ENCODE assay signal across 30 cellular contexts in the genomic region with DNA sequence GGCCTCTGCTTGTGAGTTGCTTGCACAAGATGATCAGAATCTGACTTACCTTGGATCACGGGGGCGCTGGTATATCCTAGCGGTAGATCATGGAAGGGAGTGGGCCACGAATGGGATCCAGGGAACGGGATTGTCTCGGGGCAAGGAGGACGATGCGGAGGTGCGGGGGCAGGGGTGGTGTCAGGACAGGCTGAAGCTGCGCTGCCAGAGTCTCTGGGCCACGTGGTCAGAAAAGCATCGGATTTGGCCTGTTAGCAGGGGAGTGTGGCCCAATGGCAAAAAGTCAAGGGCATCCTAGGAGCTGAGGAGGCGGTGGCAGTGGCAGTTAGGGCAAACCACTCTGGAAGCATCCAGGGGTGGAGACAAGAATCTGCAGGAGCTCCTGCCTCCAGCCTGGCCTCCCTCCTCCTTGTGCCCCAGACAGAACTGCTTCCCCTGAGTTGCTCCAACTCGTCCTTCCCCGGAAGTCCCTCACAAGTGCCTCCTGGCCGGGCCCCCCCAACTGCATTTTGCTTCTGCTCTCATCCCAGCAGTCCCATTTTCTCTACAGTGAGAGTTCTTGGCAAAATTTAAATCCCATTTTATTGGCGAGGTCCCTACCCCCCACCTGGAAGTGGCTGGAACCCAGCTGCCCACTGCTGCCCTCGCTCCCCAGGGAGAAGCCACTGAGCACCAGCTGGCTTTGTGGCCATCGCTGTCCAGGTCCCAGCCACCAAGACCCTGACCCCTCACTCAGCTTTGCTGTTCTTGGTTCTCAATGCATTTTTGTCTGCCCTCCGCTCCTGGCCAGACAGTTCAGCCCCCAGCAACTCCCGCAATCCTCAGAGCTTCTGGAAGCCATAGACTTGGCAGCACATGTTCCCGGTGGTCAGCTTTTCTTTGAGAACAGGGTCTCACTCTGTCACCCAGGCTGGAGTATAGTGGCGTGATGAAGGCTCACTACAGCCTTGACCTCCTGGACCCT. TPM values are rescaled to one million over a fixed set of nuclear protein-coding genes. Genes with fewer than 3 reads are reported as not detected.
DNase-seq lines count a peak whose midpoint lies in the region; ATAC-seq, FAIRE-seq and TF ChIP-seq lines count a peak whose summit lies in the region.
"Had no signal": no experiment of that assay in that cellular context is flagged by ENCODE, and none has a peak within 500 bp of the region (broad histone marks: within the 10 kb centered on the region; RNA-seq: fewer than 3 reads in every experiment).

No MANE protein-coding gene starts in this region.

- H3K9ac ChIP-seq in HCT116 (ENCODE audit: low read length): no peak overlapping the region
- H3K9ac ChIP-seq in kidney (ENCODE audit: low read length in 2 of 2): no peak overlapping the region

- no peak for TF ChIP-seq CTCF in HCT116 (IDR thresholded peaks at IDR 0.05 in 2 of 3, conservative IDR thresholded peaks at IDR 0.05 in 1 of 3; ENCODE audit: borderline replicate concordance in 1 of 3, insufficient read depth in 1 of 3, low read depth in 2 of 3, low read length in 2 of 3)
- TF ChIP-seq CTCF in kidney (IDR thresholded peaks at IDR 0.05; ENCODE audit: borderline replicate concordance, extremely low read depth, insufficient read depth): no peak

- no peaks in the 10 kb centered on the region for H3K79me2 ChIP-seq in HCT116 (ENCODE audit: insufficient read depth, low read length)

- H3K36me3 ChIP-seq in HCT116 (ENCODE audit: control insufficient read depth in 1 of 2, insufficient read depth in 2 of 2, low read length in 2 of 2) (peaks cover 0 to 5% of the 10 kb centered on the region in 2 experiments; a peak in 1 of 4 replicates), kidney (ENCODE audit: control insufficient read depth in 1 of 2, insufficient read depth in 2 of 2, low read length in 2 of 2) (no peaks in the 10 kb centered on the region)

- H3K27me3 ChIP-seq in HCT116 (ENCODE audit: insufficient read depth, low read length): no peaks in the 10 kb centered on the region
- H3K27me3 ChIP-seq: tibial nerve had no signal

- no peak overlapping the region for H2AFZ ChIP-seq in HCT116 (ENCODE audit: low read depth, low read length, poor library complexity, severe bottlenecking)

- H3K9me3 Mint-ChIP-seq in activated naive CD4-positive, alpha-beta T cell treated with anti-CD3 and anti-CD28 coated beads, Interleukin-2, amount 10 ng/mL, durations not matched to agents 7 days and 5 days: no peaks in the 10 kb centered on the region
- H3K9me3 Mint-ChIP-seq: CD4-positive, alpha-beta T cell; dendritic cell treated with granulocyte-macrophage colony-stimulating factor and Interleukin-4, amounts not matched to agents 40 ng/mL and 50 ng/mL, for 4 days had no signal

- H3K4me3 ChIP-seq in HCT116 (replicated peaks in 1 of 2; ENCODE audit: low read depth in 1 of 2, low read length in 2 of 2) (no peak overlapping the region), kidney (ENCODE audit: low read length in 2 of 2) (no peak overlapping the region)
- H3K4me3 ChIP-seq: GM12878, skin epidermis, tibial nerve had no signal

- intact Hi-C loops in HCT116 (cut with micrococcal nuclease): no loop called here
- intact Hi-C loops in kidney (cut with DNase I): no loop called here

- peak; percentile 18; the same call in 1 of the 2 replicates for ATAC-seq in HCT116
- no peak for ATAC-seq in GM18868 (IDR thresholded peaks at IDR 0.05; ENCODE audit: unreplicated experiment)
- ATAC-seq: activated CD4-positive, CD25-positive, alpha-beta regulatory T cell treated with anti-CD3 and anti-CD28 coated beads, Interleukin-2, amount 50 U/mL, for 24 hours; GM12878; left ventricle myocardium superior had no signal

- peaks cover 10% of the 10 kb centered on the region for H3K36me3 Mint-ChIP-seq in activated naive CD4-positive, alpha-beta T cell treated with anti-CD3 and anti-CD28 coated beads, Interleukin-2, amount 10 ng/mL, durations not matched to agents 7 days and 5 days

- no peak for TF ChIP-seq RAD21 in HCT116 (IDR thresholded peaks at IDR 0.05; ENCODE audit: low read depth)

- no peak for FAIRE-seq in kidney (lab: Jason Lieb, UNC)
- FAIRE-seq: D721Med, GM12878 had no signal

- BruUV-seq in HCT116 (replicated peaks; lab: Mats Ljungman, UMichigan): no TSS peak

- POLR2A ChIA-PET in HCT116 (lab: Charles Lee): no interaction called here

- peaks cover 17% of the 10 kb centered on the region for H3K27me3 Mint-ChIP-seq in activated naive CD4-positive, alpha-beta T cell treated with anti-CD3 and anti-CD28 coated beads, Interleukin-2, amount 10 ng/mL, durations not matched to agents 7 days and 5 days

- CTCF ChIA-PET in activated naive CD4-positive, alpha-beta T cell treated with anti-CD3 and anti-CD28 coated beads, Interleukin-2, amount 10 ng/mL, durations not matched to agents 7 days and 5 days (lab: Charles Lee): no interaction called here
- CTCF ChIA-PET in HCT116 (lab: Charles Lee): no interaction called here

- RAD21 ChIA-PET in HCT116 (lab: Charles Lee; ENCODE audit: low non-redundant PET in 1 of 2, low total read pairs in 2 of 2, uncharacterized antibody in 2 of 2, unreplicated experiment in 2 of 2): no interaction called here

- H3K4me1 ChIP-seq in HCT116 (ENCODE audit: control insufficient read depth in 1 of 2, insufficient read depth in 2 of 2, low read length in 2 of 2) (peaks cover under 1 to 1% of the 10 kb centered on the region in 2 experiments; a peak in 1 of 4 replicates), kidney (ENCODE audit: control insufficient read depth in 1 of 2, insufficient read depth in 1 of 2, low read depth in 1 of 2, low read length in 2 of 2) (no peaks in the 10 kb centered on the region)
- H3K4me1 ChIP-seq: tibial nerve had no signal

- no peak overlapping the region for H3K27ac ChIP-seq in HCT116 (ENCODE audit: low read depth, low read length)
- no peak overlapping the region for H3K27ac ChIP-seq in kidney (ENCODE audit: low read depth in 2 of 2, low read length in 2 of 2)
- H3K27ac ChIP-seq: skin epidermis, tibial nerve had no signal

- H3K9me2 ChIP-seq in HCT116 (ENCODE audit: insufficient read depth): no peaks in the 10 kb centered on the region

- H3K4me3 Mint-ChIP-seq in activated naive CD4-positive, alpha-beta T cell treated with anti-CD3 and anti-CD28 coated beads, Interleukin-2, amount 10 ng/mL, durations not matched to agents 7 days and 5 days: no peak overlapping the region
- H3K4me3 Mint-ChIP-seq: CD4-positive, alpha-beta T cell; dendritic cell treated with granulocyte-macrophage colony-stimulating factor and Interleukin-4, amounts not matched to agents 40 ng/mL and 50 ng/mL, for 4 days had no signal

- H3K9me3 ChIP-seq in HCT116 (ENCODE audit: control insufficient read depth in 1 of 2, insufficient read depth in 1 of 2, low read depth in 1 of 2, low read length in 2 of 2): no peaks in the 10 kb centered on the region
- H3K9me3 ChIP-seq in kidney (ENCODE audit: control insufficient read depth in 1 of 2, low read length in 2 of 2): no peaks in the 10 kb centered on the region
- H3K9me3 ChIP-seq: tibial nerve had no signal

- H3K4me1 Mint-ChIP-seq in activated naive CD4-positive, alpha-beta T cell treated with anti-CD3 and anti-CD28 coated beads, Interleukin-2, amount 10 ng/mL, durations not matched to agents 7 days and 5 days: peaks cover 4% of the 10 kb centered on the region

- no peak overlapping the region for H3K4me2 ChIP-seq in HCT116 (ENCODE audit: low read length)

- DNase-seq in activated naive CD4-positive, alpha-beta T cell treated with anti-CD3 and anti-CD28 coated beads, Interleukin-2, amount 10 ng/mL, durations not matched to agents 7 days and 5 days: no peak
- no peak for DNase-seq in activated naive CD4-positive, alpha-beta T cell treated with Interleukin-2 at 50 U/mL for 16 hours
- DNase-seq in HCT116 (ENCODE audit: low read depth, low spot score): no peak
- peak; percentile 75 for DNase-seq in kidney
- DNase-seq in stimulated activated CD8-positive, alpha-beta memory T cell treated with anti-CD3 and anti-CD28 coated beads, Interleukin-4, amount 100 ng/mL, for 48 hours: peak; percentile 23
- DNase-seq in nucleus accumbens (lab: John Stamatoyannopoulos, UW): no peak
- DNase-seq in NCI-H187 treated with DMSO at 0.1 percent for 48 hours (lab: John Stamatoyannopoulos, UW): no peak
- DNase-seq: activated CD4-positive, alpha-beta T cell treated with anti-CD3 and anti-CD28 coated beads, Interleukin-2, amount 50 U/mL, for 4 hours; AML-193; caudate nucleus; CD4-positive, alpha-beta T cell; islet precursor cell; Kasumi-1; mesendoderm; NCI-H1417; NCI-H2081 treated with DMSO at 0.1 percent for 48 hours; NCI-H226; NCI-H526 treated with DMSO at 0.1 percent for 48 hours; SHP77; T-helper 2 cell had no signal

- H3K27ac Mint-ChIP-seq in activated naive CD4-positive, alpha-beta T cell treated with anti-CD3 and anti-CD28 coated beads, Interleukin-2, amount 10 ng/mL, durations not matched to agents 7 days and 5 days: peak overlapping the region; percentile 54
- H3K27ac Mint-ChIP-seq: CD4-positive, alpha-beta T cell; dendritic cell treated with granulocyte-macrophage colony-stimulating factor and Interleukin-4, amounts not matched to agents 40 ng/mL and 50 ng/mL, for 4 days had no signal

- H4K20me1 ChIP-seq in HCT116 (ENCODE audit: insufficient read depth): no peaks in the 10 kb centered on the region

- TF ChIP-seq POLR2A in HCT116 (IDR thresholded peaks at IDR 0.05; ENCODE audit: borderline replicate concordance, extremely low read depth, insufficient read depth, insufficient read length): no peak

TF ChIP-seq in HCT116, 20 proteins besides CTCF, POLR2A, EP300 and RAD21:
- no peak for TF ChIP-seq EZH2phosphoT487 (IDR thresholded peaks at IDR 0.05; ENCODE audit: borderline replicate concordance)

RNA-seq across cellular contexts. Expression of a gene that starts 5.6 kb away (rescaled TPM):
- total RNA-seq in HCT116 (2021; ENCODE audit: unreplicated experiment) (3.2 TPM), kidney (4.5 TPM)
- 2.4 and 3.0 TPM in 2 replicates for polyA plus RNA-seq in HCT116 (2012)
- polyA plus RNA-seq in kidney (ENCODE audit: insufficient read depth, low read depth, low replicate concordance): 6.4 TPM

RNA-seq across cellular contexts. Expression of a gene that starts 21.4 kb away (rescaled TPM):
- 3.5 TPM for total RNA-seq in HCT116 (2021; ENCODE audit: unreplicated experiment)
- 0.76 and 1.0 TPM in 2 replicates for polyA plus RNA-seq in HCT116 (2012)
- total RNA-seq in kidney: not detected
- polyA plus RNA-seq in kidney (ENCODE audit: insufficient read depth, low read depth, low replicate concordance): not detected
- total RNA-seq: A673; CD4-positive, alpha-beta T cell; GM12878; left ventricle myocardium superior; tibial nerve had no signal
- polyA plus RNA-seq: esophagus had no signal

RNA-seq across cellular contexts. Expression of a gene that starts 30.9 kb away (rescaled TPM):
- total RNA-seq in HCT116 (2021; ENCODE audit: unreplicated experiment) (98.9 TPM), kidney (41.1 TPM)
- 61.1 and 62.5 TPM in 2 replicates for polyA plus RNA-seq in HCT116 (2012)
- 21.6 TPM for polyA plus RNA-seq in kidney (ENCODE audit: insufficient read depth, low read depth, low replicate concordance)

RNA-seq across cellular contexts. Expression of a gene that starts 31.6 kb away (rescaled TPM):
- total RNA-seq in HCT116 (2021; ENCODE audit: unreplicated experiment) (334 TPM), kidney (160 TPM)
- 396 and 440 TPM in 2 replicates for polyA plus RNA-seq in HCT116 (2012)
- polyA plus RNA-seq in kidney (ENCODE audit: insufficient read depth, low read depth, low replicate concordance): 354 TPM

RNA-seq across cellular contexts. Expression of a gene that starts 47.8 kb away (rescaled TPM):
- total RNA-seq in HCT116 (2021; ENCODE audit: unreplicated experiment): not detected
- polyA plus RNA-seq in HCT116 (2012): 0.05 TPM in 1 of 2 replicates, not detected in the other
- not detected for total RNA-seq in kidney
- not detected for polyA plus RNA-seq in kidney (ENCODE audit: insufficient read depth, low read depth, low replicate concordance)
- total RNA-seq: A673; CD4-positive, alpha-beta T cell; GM12878; tibial nerve had no signal
- polyA plus RNA-seq: GM12878 had no signal

Comparison
In these comparisons a context has a peak if more than half of its experiments do, and no peak if none do; other contexts are left out.
1. DNase-seq: peak in kidney (single experiment) and stimulated activated CD8-positive, alpha-beta memory T cell treated with anti-CD3 and anti-CD28 coated beads, Interleukin-4, amount 100 ng/mL, for 48 hours (single experiment); none in activated naive CD4-positive, alpha-beta T cell treated with anti-CD3 and anti-CD28 coated beads, Interleukin-2, amount 10 ng/mL, durations not matched to agents 7 days and 5 days (single experiment), activated naive CD4-positive, alpha-beta T cell treated with Interleukin-2 at 50 U/mL for 16 hours (single experiment), HCT116 (single experiment), nucleus accumbens (0 of 56) and NCI-H187 treated with DMSO at 0.1 percent for 48 hours (single experiment).